In genomic region chrX:1500701-1501624, GRCh38 we compare ENCODE assay signal across 9 cellular contexts. TPM values are rescaled to one million over a fixed set of nuclear protein-coding genes. Genes with fewer than 3 reads are reported as not detected.
DNase-seq lines count a peak whose midpoint lies in the region; ATAC-seq, FAIRE-seq and TF ChIP-seq lines count a peak whose summit lies in the region.
"Had no signal": no experiment of that assay in that cellular context is flagged by ENCODE, and none has a peak within 500 bp of the region (broad histone marks: within the 10 kb centered on the region; RNA-seq: fewer than 3 reads in every experiment).

No MANE protein-coding gene starts in this region.

- H3K27me3 ChIP-seq in testis, result no peaks in the 10 kb centered on the region

- TF ChIP-seq POLR2A in GM12892 (IDR thresholded peaks at IDR 0.05; ENCODE audit: low read depth, low read length), result no peak
- no peak for TF ChIP-seq POLR2A in testis (IDR thresholded peaks at IDR 0.05)

- intact Hi-C loops in left ventricle myocardium superior (cut with micrococcal nuclease), result no loop called here
- intact Hi-C loops in testis (cut with DNase I; ENCODE audit: low total_unique reads), result no loop called here

- H3K4me3 ChIP-seq in Jurkat, Clone E6-1 (ENCODE audit: low read length), result no peak overlapping the region
- no peak overlapping the region for H3K4me3 ChIP-seq in testis

- ATAC-seq in GM21528 (IDR thresholded peaks at IDR 0.05; ENCODE audit: low FRiP score, unreplicated experiment) (peak; percentile 61), left ventricle myocardium superior (peak; percentile 55), GM18520 (IDR thresholded peaks at IDR 0.05; ENCODE audit: unreplicated experiment) (no peak)

- no peaks in the 10 kb centered on the region for H3K9me3 ChIP-seq in testis

- TF ChIP-seq CTCF in testis (IDR thresholded peaks at IDR 0.05), result no peak

- H3K36me3 ChIP-seq in testis (ENCODE audit: low read depth, missing control alignments), result no peaks in the 10 kb centered on the region

- DNase-seq in GM12892 (ENCODE audit: insufficient read length) (peak; percentile 50), left ventricle myocardium superior (no peak), testis (no peak), NCI-H1417 treated with DMSO at 0.1 percent for 48 hours (lab: John Stamatoyannopoulos, UW) (no peak), SHP77 treated with DMSO at 0.1 percent for 48 hours (lab: John Stamatoyannopoulos, UW) (no peak)
- DNase-seq in Jurkat, Clone E6-1 (ENCODE audit: low read depth, low spot score), result peak; percentile 60

- peak; percentile 99 for FAIRE-seq in GM12892 (lab: Jason Lieb, UNC)
- FAIRE-seq: colon had no signal

- H3K4me1 ChIP-seq in testis, result no peaks in the 10 kb centered on the region

- H3K27ac ChIP-seq in testis, result peak overlapping the region in 1 of 2 donors; percentile 47

- WGBS in testis, 2 donors, result 73 to 77% methylated on average over 11 to 23 of the region's 23 CpGs

RNA-seq across cellular contexts. Expression of gene P2RY8, which starts 36.0 kb away (rescaled TPM):
- polyA plus RNA-seq in GM12892 (2012; ENCODE audit: missing spikeins), result 31.4 TPM
- polyA plus RNA-seq in Jurkat, Clone E6-1 (2012; ENCODE audit: insufficient read depth, insufficient read length), result 33.0 TPM
- total RNA-seq in left ventricle myocardium superior (2.6 TPM), testis (under 1 TPM; 0.24 to 0.50 TPM)
- polyA plus RNA-seq in testis (ENCODE audit: insufficient read depth, low read depth, low replicate concordance), result 1.1 TPM

RNA-seq across cellular contexts. Expression of gene ASMTL, which starts 48.3 kb away (rescaled TPM):
- polyA plus RNA-seq in GM12892 (2012; ENCODE audit: missing spikeins), result 23.3 TPM
- polyA plus RNA-seq in Jurkat, Clone E6-1 (2012; ENCODE audit: insufficient read depth, insufficient read length), result 21.7 TPM
- total RNA-seq in left ventricle myocardium superior, result 34.3 TPM
- total RNA-seq in testis, result 10 to 100 TPM; 31.0 to 41.2 TPM
- 27.0 TPM for polyA plus RNA-seq in testis (ENCODE audit: insufficient read depth, low read depth, low replicate concordance)

Comparison
In these comparisons a context has a peak if more than half of its experiments do, and no peak if none do; other contexts are left out.
1. DNase-seq: peak in GM12892 (single experiment) and Jurkat, Clone E6-1 (single experiment); none in left ventricle myocardium superior (single experiment), testis (single experiment), NCI-H1417 treated with DMSO at 0.1 percent for 48 hours (single experiment) and SHP77 treated with DMSO at 0.1 percent for 48 hours (single experiment).